Comparison of ENCODE assay signal across 8 cellular contexts in genomic region chr7:94004024-94004945, GRCh38. TPM values are rescaled to one million over a fixed set of nuclear protein-coding genes. Genes with fewer than 3 reads are reported as not detected.
DNase-seq lines count a peak whose midpoint lies in the region; ATAC-seq and TF ChIP-seq lines count a peak whose summit lies in the region.

A gene with protein sequence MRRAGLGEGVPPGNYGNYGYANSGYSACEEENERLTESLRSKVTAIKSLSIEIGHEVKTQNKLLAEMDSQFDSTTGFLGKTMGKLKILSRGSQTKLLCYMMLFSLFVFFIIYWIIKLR (minus strand): TSS chr7:94004355. CDS start chr7:94004216, 139 bp downstream.

- ATAC-seq in natural killer cell treated with Interleukin-12 subunit alpha and Interleukin-12 subunit beta and Interleukin-15 and Interleukin-18, amount 100 ng/mL, for 72 hours: peak; percentile 99
- ATAC-seq in stimulated activated naive CD8-positive, alpha-beta T cell treated with anti-CD3 and anti-CD28 coated beads, Interleukin-15, Interleukin-2, amounts not matched to agents 100 U/mL and 50 U/mL, for 24 hours: peak; percentile 98

- H3K36me3 ChIP-seq in H7 (replicated peaks; ENCODE audit: control insufficient read depth, insufficient read depth, low read length): no peaks in the 10 kb centered on the region

- H3K4me3 Mint-ChIP-seq in natural killer cell treated with Interleukin-12 subunit alpha and Interleukin-12 subunit beta and Interleukin-15 and Interleukin-18, amount 100 ng/mL, for 72 hours: peak within 1 kb of the TSS; percentile 97

- peak; percentile 96 for DNase-seq in ELF-1 (ENCODE audit: low read depth, low spot score)
- DNase-seq in H7: peak; percentile 84
- DNase-seq in M059J (ENCODE audit: low read depth): peak; percentile 99
- DNase-seq in SHP77 (lab: John Stamatoyannopoulos, UW): peak; percentile 83 to 92
- DNase-seq in activated effector memory CD4-positive, alpha-beta T cell treated with Interleukin-2 at 50 U/mL for 16 hours: peak; percentile 83
- peak; percentile 98 for DNase-seq in fibroblast of pulmonary artery (ENCODE audit: low read depth)
- DNase-seq in natural killer cell treated with Interleukin-12 subunit alpha and Interleukin-12 subunit beta and Interleukin-15 and Interleukin-18, amount 100 ng/mL, for 72 hours (ENCODE audit: low spot score): peak; percentile 93
- peak; percentile 90 for DNase-seq in stimulated activated naive CD8-positive, alpha-beta T cell treated with anti-CD3 and anti-CD28 coated beads, Interleukin-15, Interleukin-2, amounts not matched to agents 100 U/mL and 50 U/mL, for 24 hours

- peaks cover 27 to 35% of the 10 kb centered on the region in 2 donors for H3K4me1 Mint-ChIP-seq in natural killer cell treated with Interleukin-12 subunit alpha and Interleukin-12 subunit beta and Interleukin-15 and Interleukin-18, amount 100 ng/mL, for 72 hours (ENCODE audit: low read depth in 2 of 2)

- peaks cover 4% of the 10 kb centered on the region for H3K36me3 Mint-ChIP-seq in natural killer cell treated with Interleukin-12 subunit alpha and Interleukin-12 subunit beta and Interleukin-15 and Interleukin-18, amount 100 ng/mL, for 72 hours

- peak within 1 kb of the TSS; percentile 92 to 99 for H3K27ac Mint-ChIP-seq in natural killer cell treated with Interleukin-12 subunit alpha and Interleukin-12 subunit beta and Interleukin-15 and Interleukin-18, amount 100 ng/mL, for 72 hours

- peaks cover 3 to 8% of the 10 kb centered on the region in 2 donors for H3K27me3 Mint-ChIP-seq in natural killer cell treated with Interleukin-12 subunit alpha and Interleukin-12 subunit beta and Interleukin-15 and Interleukin-18, amount 100 ng/mL, for 72 hours

- no peaks in the 10 kb centered on the region for H3K27me3 ChIP-seq in H7 (ENCODE audit: control insufficient read depth, insufficient read depth, low read length)

- no peaks in the 10 kb centered on the region for H3K9me3 Mint-ChIP-seq in natural killer cell treated with Interleukin-12 subunit alpha and Interleukin-12 subunit beta and Interleukin-15 and Interleukin-18, amount 100 ng/mL, for 72 hours

- TF ChIP-seq CTCF in fibroblast of pulmonary artery (IDR thresholded peaks at IDR 0.05; ENCODE audit: low read length, missing control alignments): no peak

- peak within 1 kb of the TSS; percentile 84 for H3K4me3 ChIP-seq in H7 (ENCODE audit: insufficient read depth, low read depth, low read length)
- peak within 1 kb of the TSS; percentile 80 for H3K4me3 ChIP-seq in fibroblast of pulmonary artery (replicated peaks; ENCODE audit: low read depth, low read length)

RNA-seq across cellular contexts. Expression of the gene that starts here (rescaled TPM):
- 26.2 and 30.2 TPM in 2 replicates for total RNA-seq in H7 (2014; rRNA removed; shearing (Covaris generic))
- total RNA-seq in M059J (2014; rRNA removed; shearing (Covaris generic)): 47.2 and 68.3 TPM in 2 replicates
- total RNA-seq in natural killer cell treated with Interleukin-12 subunit alpha and Interleukin-12 subunit beta and Interleukin-15 and Interleukin-18, amount 100 ng/mL, for 72 hours: 10 to 100 TPM; 18.1 to 23.8 TPM

Comparison
In these comparisons a context has a peak if more than half of its experiments do, and no peak if none do; other contexts are left out.
1. Peak in every context shown above with its lines: DNase-seq, ATAC-seq and H3K4me3 ChIP-seq.